1 cellular context compared by ENCODE assay signal in the genomic region with DNA sequence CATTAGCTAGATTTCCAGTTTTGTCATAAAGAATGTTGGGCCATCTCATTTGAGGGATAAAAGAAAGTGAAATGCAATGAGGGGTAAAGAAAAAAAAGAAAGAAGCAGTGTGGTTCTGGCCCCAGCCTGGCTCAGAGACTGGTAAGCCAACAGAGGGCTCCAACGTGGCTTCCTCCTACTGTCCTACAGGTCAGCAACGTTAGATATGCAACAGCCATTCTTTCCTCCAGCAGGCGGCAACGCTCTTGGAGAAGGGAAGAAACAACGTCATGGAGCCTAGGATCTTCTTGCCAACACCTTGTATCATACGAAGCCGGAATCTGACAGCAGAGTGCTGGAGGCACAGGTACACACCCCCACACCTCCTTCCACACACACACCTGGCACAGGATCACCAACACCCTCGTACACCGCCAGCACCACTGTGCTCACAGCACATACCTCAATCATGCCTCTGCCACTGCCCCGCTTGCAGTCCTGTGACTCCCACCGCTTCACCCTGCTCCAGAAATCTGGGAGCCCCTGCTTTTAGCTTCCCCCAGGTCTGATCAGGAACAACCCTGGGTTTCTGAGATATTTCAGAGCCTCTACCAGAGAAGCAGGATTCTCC.
TF ChIP-seq lines count a peak whose summit lies in the region.

No MANE protein-coding gene starts in this region.

TF ChIP-seq in HepG2, 621 proteins besides CTCF, POLR2A, EP300 and RAD21:
- TF ChIP-seq, protein P1, sequence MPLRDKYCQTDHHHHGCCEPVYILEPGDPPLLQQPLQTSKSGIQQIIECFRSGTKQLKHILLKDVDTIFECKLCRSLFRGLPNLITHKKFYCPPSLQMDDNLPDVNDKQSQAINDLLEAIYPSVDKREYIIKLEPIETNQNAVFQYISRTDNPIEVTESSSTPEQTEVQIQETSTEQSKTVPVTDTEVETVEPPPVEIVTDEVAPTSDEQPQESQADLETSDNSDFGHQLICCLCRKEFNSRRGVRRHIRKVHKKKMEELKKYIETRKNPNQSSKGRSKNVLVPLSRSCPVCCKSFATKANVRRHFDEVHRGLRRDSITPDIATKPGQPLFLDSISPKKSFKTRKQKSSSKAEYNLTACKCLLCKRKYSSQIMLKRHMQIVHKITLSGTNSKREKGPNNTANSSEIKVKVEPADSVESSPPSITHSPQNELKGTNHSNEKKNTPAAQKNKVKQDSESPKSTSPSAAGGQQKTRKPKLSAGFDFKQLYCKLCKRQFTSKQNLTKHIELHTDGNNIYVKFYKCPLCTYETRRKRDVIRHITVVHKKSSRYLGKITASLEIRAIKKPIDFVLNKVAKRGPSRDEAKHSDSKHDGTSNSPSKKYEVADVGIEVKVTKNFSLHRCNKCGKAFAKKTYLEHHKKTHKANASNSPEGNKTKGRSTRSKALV (CRISPR knock-in tag; IDR thresholded peaks at IDR 0.05): no peak
- no peak for TF ChIP-seq FOXA3 (CRISPR knock-in tag; IDR thresholded peaks at IDR 0.05)
- no peak for TF ChIP-seq ZNF205 (CRISPR knock-in tag; IDR thresholded peaks at IDR 0.05)
- TF ChIP-seq, protein P2, sequence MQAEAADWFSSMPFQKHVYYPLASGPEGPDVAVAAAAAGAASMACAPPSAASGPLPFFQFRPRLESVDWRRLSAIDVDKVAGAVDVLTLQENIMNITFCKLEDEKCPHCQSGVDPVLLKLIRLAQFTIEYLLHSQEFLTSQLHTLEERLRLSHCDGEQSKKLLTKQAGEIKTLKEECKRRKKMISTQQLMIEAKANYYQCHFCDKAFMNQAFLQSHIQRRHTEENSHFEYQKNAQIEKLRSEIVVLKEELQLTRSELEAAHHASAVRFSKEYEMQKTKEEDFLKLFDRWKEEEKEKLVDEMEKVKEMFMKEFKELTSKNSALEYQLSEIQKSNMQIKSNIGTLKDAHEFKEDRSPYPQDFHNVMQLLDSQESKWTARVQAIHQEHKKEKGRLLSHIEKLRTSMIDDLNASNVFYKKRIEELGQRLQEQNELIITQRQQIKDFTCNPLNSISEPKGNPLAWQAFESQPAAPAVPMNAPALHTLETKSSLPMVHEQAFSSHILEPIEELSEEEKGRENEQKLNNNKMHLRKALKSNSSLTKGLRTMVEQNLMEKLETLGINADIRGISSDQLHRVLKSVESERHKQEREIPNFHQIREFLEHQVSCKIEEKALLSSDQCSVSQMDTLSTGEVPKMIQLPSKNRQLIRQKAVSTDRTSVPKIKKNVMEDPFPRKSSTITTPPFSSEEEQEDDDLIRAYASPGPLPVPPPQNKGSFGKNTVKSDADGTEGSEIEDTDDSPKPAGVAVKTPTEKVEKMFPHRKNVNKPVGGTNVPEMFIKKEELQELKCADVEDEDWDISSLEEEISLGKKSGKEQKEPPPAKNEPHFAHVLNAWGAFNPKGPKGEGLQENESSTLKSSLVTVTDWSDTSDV (CRISPR knock-in tag; IDR thresholded peaks at IDR 0.05): no peak
- no peak for TF ChIP-seq NR2C2 (CRISPR knock-in tag; IDR thresholded peaks at IDR 0.05; ENCODE audit: borderline replicate concordance)
- TF ChIP-seq, protein P3, sequence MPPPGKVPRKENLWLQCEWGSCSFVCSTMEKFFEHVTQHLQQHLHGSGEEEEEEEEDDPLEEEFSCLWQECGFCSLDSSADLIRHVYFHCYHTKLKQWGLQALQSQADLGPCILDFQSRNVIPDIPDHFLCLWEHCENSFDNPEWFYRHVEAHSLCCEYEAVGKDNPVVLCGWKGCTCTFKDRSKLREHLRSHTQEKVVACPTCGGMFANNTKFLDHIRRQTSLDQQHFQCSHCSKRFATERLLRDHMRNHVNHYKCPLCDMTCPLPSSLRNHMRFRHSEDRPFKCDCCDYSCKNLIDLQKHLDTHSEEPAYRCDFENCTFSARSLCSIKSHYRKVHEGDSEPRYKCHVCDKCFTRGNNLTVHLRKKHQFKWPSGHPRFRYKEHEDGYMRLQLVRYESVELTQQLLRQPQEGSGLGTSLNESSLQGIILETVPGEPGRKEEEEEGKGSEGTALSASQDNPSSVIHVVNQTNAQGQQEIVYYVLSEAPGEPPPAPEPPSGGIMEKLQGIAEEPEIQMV (CRISPR knock-in tag; IDR thresholded peaks at IDR 0.05; ENCODE audit: low read depth): no peak
- no peak for TF ChIP-seq ZMYM4 (CRISPR knock-in tag; IDR thresholded peaks at IDR 0.05)
- TF ChIP-seq HDAC6 (IDR thresholded peaks at IDR 0.05; ENCODE audit: low read depth, low read length): no peak
- TF ChIP-seq, protein P4, sequence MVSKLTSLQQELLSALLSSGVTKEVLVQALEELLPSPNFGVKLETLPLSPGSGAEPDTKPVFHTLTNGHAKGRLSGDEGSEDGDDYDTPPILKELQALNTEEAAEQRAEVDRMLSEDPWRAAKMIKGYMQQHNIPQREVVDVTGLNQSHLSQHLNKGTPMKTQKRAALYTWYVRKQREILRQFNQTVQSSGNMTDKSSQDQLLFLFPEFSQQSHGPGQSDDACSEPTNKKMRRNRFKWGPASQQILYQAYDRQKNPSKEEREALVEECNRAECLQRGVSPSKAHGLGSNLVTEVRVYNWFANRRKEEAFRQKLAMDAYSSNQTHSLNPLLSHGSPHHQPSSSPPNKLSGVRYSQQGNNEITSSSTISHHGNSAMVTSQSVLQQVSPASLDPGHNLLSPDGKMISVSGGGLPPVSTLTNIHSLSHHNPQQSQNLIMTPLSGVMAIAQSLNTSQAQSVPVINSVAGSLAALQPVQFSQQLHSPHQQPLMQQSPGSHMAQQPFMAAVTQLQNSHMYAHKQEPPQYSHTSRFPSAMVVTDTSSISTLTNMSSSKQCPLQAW (CRISPR knock-in tag; IDR thresholded peaks at IDR 0.05): no peak
- no peak for TF ChIP-seq SIN3B (IDR thresholded peaks at IDR 0.05; ENCODE audit: low read length)
- TF ChIP-seq, protein P5, sequence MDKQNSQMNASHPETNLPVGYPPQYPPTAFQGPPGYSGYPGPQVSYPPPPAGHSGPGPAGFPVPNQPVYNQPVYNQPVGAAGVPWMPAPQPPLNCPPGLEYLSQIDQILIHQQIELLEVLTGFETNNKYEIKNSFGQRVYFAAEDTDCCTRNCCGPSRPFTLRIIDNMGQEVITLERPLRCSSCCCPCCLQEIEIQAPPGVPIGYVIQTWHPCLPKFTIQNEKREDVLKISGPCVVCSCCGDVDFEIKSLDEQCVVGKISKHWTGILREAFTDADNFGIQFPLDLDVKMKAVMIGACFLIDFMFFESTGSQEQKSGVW (CRISPR knock-in tag; IDR thresholded peaks at IDR 0.05; ENCODE audit: borderline replicate concordance): no peak
- TF ChIP-seq ZNF562 (CRISPR knock-in tag; IDR thresholded peaks at IDR 0.05; ENCODE audit: borderline replicate concordance): no peak
- TF ChIP-seq ZNF333 (CRISPR knock-in tag; IDR thresholded peaks at IDR 0.05; ENCODE audit: borderline replicate concordance): no peak
- TF ChIP-seq DNMT3B (CRISPR knock-in tag; conservative IDR thresholded peaks at IDR 0.05): no peak
- TF ChIP-seq, protein P6, sequence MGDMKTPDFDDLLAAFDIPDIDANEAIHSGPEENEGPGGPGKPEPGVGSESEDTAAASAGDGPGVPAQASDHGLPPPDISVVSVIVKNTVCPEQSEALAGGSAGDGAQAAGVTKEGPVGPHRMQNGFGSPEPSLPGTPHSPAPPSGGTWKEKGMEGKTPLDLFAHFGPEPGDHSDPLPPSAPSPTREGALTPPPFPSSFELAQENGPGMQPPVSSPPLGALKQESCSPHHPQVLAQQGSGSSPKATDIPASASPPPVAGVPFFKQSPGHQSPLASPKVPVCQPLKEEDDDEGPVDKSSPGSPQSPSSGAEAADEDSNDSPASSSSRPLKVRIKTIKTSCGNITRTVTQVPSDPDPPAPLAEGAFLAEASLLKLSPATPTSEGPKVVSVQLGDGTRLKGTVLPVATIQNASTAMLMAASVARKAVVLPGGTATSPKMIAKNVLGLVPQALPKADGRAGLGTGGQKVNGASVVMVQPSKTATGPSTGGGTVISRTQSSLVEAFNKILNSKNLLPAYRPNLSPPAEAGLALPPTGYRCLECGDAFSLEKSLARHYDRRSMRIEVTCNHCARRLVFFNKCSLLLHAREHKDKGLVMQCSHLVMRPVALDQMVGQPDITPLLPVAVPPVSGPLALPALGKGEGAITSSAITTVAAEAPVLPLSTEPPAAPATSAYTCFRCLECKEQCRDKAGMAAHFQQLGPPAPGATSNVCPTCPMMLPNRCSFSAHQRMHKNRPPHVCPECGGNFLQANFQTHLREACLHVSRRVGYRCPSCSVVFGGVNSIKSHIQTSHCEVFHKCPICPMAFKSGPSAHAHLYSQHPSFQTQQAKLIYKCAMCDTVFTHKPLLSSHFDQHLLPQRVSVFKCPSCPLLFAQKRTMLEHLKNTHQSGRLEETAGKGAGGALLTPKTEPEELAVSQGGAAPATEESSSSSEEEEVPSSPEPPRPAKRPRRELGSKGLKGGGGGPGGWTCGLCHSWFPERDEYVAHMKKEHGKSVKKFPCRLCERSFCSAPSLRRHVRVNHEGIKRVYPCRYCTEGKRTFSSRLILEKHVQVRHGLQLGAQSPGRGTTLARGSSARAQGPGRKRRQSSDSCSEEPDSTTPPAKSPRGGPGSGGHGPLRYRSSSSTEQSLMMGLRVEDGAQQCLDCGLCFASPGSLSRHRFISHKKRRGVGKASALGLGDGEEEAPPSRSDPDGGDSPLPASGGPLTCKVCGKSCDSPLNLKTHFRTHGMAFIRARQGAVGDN (CRISPR knock-in tag; IDR thresholded peaks at IDR 0.05): no peak
- TF ChIP-seq ZNF367 (CRISPR knock-in tag; IDR thresholded peaks at IDR 0.05; ENCODE audit: borderline replicate concordance): no peak
- TF ChIP-seq, protein P7, sequence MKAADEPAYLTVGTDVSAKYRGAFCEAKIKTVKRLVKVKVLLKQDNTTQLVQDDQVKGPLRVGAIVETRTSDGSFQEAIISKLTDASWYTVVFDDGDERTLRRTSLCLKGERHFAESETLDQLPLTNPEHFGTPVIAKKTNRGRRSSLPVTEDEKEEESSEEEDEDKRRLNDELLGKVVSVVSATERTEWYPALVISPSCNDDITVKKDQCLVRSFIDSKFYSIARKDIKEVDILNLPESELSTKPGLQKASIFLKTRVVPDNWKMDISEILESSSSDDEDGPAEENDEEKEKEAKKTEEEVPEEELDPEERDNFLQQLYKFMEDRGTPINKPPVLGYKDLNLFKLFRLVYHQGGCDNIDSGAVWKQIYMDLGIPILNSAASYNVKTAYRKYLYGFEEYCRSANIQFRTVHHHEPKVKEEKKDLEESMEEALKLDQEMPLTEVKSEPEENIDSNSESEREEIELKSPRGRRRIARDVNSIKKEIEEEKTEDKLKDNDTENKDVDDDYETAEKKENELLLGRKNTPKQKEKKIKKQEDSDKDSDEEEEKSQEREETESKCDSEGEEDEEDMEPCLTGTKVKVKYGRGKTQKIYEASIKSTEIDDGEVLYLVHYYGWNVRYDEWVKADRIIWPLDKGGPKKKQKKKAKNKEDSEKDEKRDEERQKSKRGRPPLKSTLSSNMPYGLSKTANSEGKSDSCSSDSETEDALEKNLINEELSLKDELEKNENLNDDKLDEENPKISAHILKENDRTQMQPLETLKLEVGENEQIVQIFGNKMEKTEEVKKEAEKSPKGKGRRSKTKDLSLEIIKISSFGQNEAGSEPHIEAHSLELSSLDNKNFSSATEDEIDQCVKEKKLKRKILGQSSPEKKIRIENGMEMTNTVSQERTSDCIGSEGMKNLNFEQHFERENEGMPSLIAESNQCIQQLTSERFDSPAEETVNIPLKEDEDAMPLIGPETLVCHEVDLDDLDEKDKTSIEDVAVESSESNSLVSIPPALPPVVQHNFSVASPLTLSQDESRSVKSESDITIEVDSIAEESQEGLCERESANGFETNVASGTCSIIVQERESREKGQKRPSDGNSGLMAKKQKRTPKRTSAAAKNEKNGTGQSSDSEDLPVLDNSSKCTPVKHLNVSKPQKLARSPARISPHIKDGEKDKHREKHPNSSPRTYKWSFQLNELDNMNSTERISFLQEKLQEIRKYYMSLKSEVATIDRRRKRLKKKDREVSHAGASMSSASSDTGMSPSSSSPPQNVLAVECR (CRISPR knock-in tag; IDR thresholded peaks at IDR 0.05; ENCODE audit: borderline replicate concordance): no peak
